ENCODE assay signal across 1 cellular context in the genomic region with DNA sequence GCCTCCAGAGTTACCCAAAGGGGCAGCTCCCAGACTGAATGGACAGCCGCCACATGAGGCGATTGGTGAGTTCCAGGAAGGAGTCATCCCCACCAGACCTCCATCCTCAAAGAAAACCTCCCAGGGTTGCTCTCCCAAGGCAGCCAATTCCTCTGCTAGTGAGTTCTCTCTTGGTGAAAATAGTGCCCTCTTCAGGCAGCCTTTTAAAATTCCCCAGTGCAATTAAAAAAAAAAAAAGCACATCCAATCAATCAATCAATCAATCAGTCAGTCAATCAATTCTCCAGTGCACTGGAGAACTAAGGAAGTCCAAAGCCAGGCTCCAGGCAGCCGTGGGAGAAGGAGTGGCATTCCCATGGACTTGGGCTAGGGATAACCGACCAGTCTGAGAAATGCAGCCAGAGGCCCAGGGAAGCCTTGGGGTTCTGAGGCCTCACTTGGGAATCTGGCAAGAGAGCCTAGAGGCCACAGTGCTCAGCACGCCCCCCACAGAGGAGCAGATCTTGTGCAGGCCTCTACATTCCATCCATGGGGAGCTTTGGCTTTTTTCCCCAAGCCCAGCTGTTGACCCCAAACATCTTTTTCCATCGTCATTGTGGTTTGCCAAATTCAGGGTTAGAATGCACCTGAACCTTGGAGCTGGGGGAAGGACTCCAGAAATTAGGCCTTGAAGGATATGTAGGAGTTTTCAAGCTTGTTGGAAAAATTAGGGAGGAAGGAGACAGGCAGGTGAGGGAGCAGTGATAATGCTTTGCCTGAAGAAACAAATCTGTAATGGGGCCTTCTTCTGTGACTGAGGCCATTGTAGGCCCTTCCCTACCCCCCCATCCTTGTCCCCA.
A peak's percentile ranks its signal among the peaks of the same experiment; 100 is the strongest.
TF ChIP-seq lines count a peak whose summit lies in the region.

No MANE protein-coding gene starts in this region.

TF ChIP-seq in A549, 52 proteins besides CTCF, POLR2A, EP300 and RAD21 (continued from another document):
- TF ChIP-seq FOSL2 (IDR thresholded peaks at IDR 0.05) (no peak), FOSL2 (CRISPR knock-in tag; IDR thresholded peaks at IDR 0.05) (no peak), ZC3H11A (IDR thresholded peaks at IDR 0.05) (no peak), CHD2 (IDR thresholded peaks at IDR 0.05; ENCODE audit: low read length, partially characterized antibody) (no peak), HOXA7 (CRISPR knock-in tag; IDR thresholded peaks at IDR 0.05) (no peak), CBX8 (IDR thresholded peaks at IDR 0.05) (no peak), HOXB5 (CRISPR knock-in tag; IDR thresholded peaks at IDR 0.05) (peak; percentile 82), JUN (IDR thresholded peaks at IDR 0.05) (no peak), EHF (CRISPR knock-in tag; IDR thresholded peaks at IDR 0.05) (0 out of 2 replicates have a peak, but pooled peaks have one; percentile 12), TFCP2L1 (CRISPR knock-in tag; IDR thresholded peaks at IDR 0.05) (no peak)
- TF ChIP-seq, protein P1, sequence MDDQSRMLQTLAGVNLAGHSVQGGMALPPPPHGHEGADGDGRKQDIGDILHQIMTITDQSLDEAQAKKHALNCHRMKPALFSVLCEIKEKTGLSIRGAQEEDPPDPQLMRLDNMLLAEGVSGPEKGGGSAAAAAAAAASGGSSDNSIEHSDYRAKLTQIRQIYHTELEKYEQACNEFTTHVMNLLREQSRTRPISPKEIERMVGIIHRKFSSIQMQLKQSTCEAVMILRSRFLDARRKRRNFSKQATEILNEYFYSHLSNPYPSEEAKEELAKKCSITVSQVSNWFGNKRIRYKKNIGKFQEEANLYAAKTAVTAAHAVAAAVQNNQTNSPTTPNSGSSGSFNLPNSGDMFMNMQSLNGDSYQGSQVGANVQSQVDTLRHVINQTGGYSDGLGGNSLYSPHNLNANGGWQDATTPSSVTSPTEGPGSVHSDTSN (IDR thresholded peaks at IDR 0.05) = no peak
- TF ChIP-seq, protein P2, sequence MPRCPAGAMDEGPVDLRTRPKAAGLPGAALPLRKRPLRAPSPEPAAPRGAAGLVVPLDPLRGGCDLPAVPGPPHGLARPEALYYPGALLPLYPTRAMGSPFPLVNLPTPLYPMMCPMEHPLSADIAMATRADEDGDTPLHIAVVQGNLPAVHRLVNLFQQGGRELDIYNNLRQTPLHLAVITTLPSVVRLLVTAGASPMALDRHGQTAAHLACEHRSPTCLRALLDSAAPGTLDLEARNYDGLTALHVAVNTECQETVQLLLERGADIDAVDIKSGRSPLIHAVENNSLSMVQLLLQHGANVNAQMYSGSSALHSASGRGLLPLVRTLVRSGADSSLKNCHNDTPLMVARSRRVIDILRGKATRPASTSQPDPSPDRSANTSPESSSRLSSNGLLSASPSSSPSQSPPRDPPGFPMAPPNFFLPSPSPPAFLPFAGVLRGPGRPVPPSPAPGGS (IDR thresholded peaks at IDR 0.05) = no peak
